16 cellular contexts compared by ENCODE assay signal in the genomic region with DNA sequence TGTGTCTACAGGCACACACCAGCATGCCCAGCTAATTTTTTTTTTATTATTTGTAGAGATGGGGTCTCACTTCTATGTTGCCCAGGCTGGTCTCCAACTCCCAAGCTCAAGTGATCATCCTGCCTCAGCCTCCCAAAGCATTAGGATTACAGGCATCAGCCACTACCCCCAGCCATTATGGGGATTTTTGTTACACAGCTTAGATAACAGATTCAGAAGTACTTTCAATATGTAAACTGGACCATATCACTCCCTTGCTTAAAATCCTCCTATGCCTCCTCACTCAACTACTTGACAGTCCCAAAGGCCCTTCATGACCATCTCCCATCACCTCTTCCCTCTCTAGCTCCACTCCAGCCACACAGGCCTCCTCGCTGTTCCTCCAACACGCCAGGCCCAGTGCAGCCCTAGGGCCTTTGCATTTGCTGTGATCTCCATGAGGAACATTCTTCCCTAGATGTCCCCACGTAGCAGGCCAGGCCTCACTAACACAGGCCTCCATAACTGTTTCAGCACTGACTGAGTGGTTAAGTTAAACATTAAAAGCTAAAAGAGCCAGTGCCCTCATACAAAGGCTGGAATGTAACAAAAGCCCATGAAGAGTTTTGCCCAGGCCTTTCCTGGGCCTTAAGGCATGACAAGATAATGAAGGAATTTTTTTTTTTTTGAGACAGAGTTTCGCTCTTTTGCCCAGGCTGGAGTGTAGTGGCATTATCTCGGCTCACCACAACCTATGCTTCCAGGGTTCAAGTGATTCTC. TPM values are rescaled to one million over a fixed set of nuclear protein-coding genes. Genes with fewer than 3 reads are reported as not detected.
"Had no signal": no experiment of that assay in that cellular context is flagged by ENCODE, and none has a peak within 500 bp of the region (broad histone marks: within the 10 kb centered on the region; RNA-seq: fewer than 3 reads in every experiment).

No MANE protein-coding gene starts in this region.

- H3K4me3 Mint-ChIP-seq: natural killer cell had no signal

- H3K9me3 ChIP-seq: gastroesophageal sphincter, left ventricle myocardium inferior, psoas muscle, SJCRH30, upper lobe of left lung had no signal

- H3K4me3 ChIP-seq: gastroesophageal sphincter, hepatocyte, left ventricle myocardium inferior, psoas muscle, SJCRH30, upper lobe of left lung had no signal

- H3K4me2 ChIP-seq: hepatocyte had no signal

- H3K27ac ChIP-seq: gastroesophageal sphincter, hepatocyte, left ventricle myocardium inferior, psoas muscle, SJCRH30, upper lobe of left lung had no signal

- H2AFZ ChIP-seq: hepatocyte had no signal

- ATAC-seq: gastroesophageal sphincter; natural killer cell; psoas muscle; sciatic nerve; stimulated activated naive CD8-positive, alpha-beta T cell treated with anti-CD3 and anti-CD28 coated beads, Interleukin-15, Interleukin-2, amounts not matched to agents 100 U/mL and 50 U/mL, for 24 hours had no signal

- H3K36me3 Mint-ChIP-seq: natural killer cell had no signal

- H3K27me3 ChIP-seq: gastroesophageal sphincter, hepatocyte, SJCRH30, upper lobe of left lung had no signal

- H3K9me3 Mint-ChIP-seq: natural killer cell had no signal

- DNase-seq: activated effector memory CD4-positive, alpha-beta T cell treated with anti-CD3 and anti-CD28 coated beads, Interleukin-2, amount 50 U/mL, for 16 hours; anterior cingulate cortex; erythroblast; islet precursor cell; left ventricle myocardium inferior; natural killer cell; occipital lobe; psoas muscle; SJCRH30; stimulated activated naive CD8-positive, alpha-beta T cell treated with anti-CD3 and anti-CD28 coated beads, Interleukin-15, Interleukin-2, amounts not matched to agents 100 U/mL and 50 U/mL, for 24 hours; upper lobe of left lung had no signal

- H3K4me1 ChIP-seq: SJCRH30 had no signal

RNA-seq across cellular contexts. Expression of gene SMIM44, which starts 14.7 kb away (rescaled TPM):
- total RNA-seq: dermis microvascular lymphatic vessel endothelial cell; gastroesophageal sphincter; hepatocyte; left ventricle myocardium inferior; natural killer cell; occipital lobe; psoas muscle; sciatic nerve; SJCRH30; T-helper 2 cell treated with Interferon-gamma antibody and Interleukin-4, amounts not matched to agents 100 ng/mL and 5 ng/mL, for 36 hours; upper lobe of left lung had no signal
- polyA plus RNA-seq: hepatocyte, psoas muscle had no signal

RNA-seq across cellular contexts. Expression of gene SMIM24, which starts 17.6 kb away (rescaled TPM):
- total RNA-seq: dermis microvascular lymphatic vessel endothelial cell, gastroesophageal sphincter, left ventricle myocardium inferior, occipital lobe, psoas muscle, sciatic nerve, SJCRH30 had no signal

RNA-seq across cellular contexts. Expression of gene TEKTIP1, which starts 41.0 kb away (rescaled TPM):
- total RNA-seq: dermis microvascular lymphatic vessel endothelial cell, gastroesophageal sphincter, hepatocyte, left ventricle myocardium inferior, occipital lobe, SJCRH30 had no signal
- polyA plus RNA-seq: psoas muscle had no signal
